11 cellular contexts compared by ENCODE assay signal in genomic region chr11:36441610-36442208, GRCh38.
A peak's percentile ranks its signal among the peaks of the same experiment; 100 is the strongest.
DNase-seq lines count a peak whose midpoint lies in the region; ATAC-seq and TF ChIP-seq lines count a peak whose summit lies in the region.
"Had no signal": no experiment of that assay in that cellular context is flagged by ENCODE, and none has a peak within 500 bp of the region (broad histone marks: within the 10 kb centered on the region; RNA-seq: fewer than 3 reads in every experiment).

No MANE protein-coding gene starts in this region.

- TF ChIP-seq CTCF in mucosa of descending colon (IDR thresholded peaks at IDR 0.05): no peak

- ATAC-seq in HG02571 (IDR thresholded peaks at IDR 0.05; ENCODE audit: unreplicated experiment) (peak; percentile 97), HG03442 (IDR thresholded peaks at IDR 0.05; ENCODE audit: unreplicated experiment) (peak; percentile 98), mucosa of descending colon (no peak)
- ATAC-seq: T-cell had no signal

- intact Hi-C loops in mucosa of descending colon (cut with DNase I, micrococcal nuclease): no loop called here

- peaks cover 8% of the 10 kb centered on the region for H3K36me3 ChIP-seq in mucosa of descending colon (ENCODE audit: low read depth)

- H3K9me3 ChIP-seq in mucosa of descending colon: no peaks in the 10 kb centered on the region

- DNase-seq in stimulated activated CD4-positive, alpha-beta T cell treated with anti-CD3 and anti-CD28 coated beads, Interleukin-15, amount 100 ng/mL, for 24 hours: peak; percentile 15
- DNase-seq in stimulated activated CD4-positive, alpha-beta T cell treated with anti-CD3 and anti-CD28 coated beads, Interleukin-4, amount 100 ng/mL, for 1 hour: no peak
- DNase-seq in cerebellar nuclear complex (lab: John Stamatoyannopoulos, UW) (no peak), NCI-H2227 treated with DMSO at 0.1 percent for 48 hours (lab: John Stamatoyannopoulos, UW) (no peak), SW480 (ENCODE audit: low spot score) (no peak), mucosa of descending colon (no peak)
- DNase-seq: cortex of kidney, NCI-H446 treated with DMSO at 0.1 percent for 48 hours, T-cell had no signal

- H3K4me3 ChIP-seq in mucosa of descending colon: no peak overlapping the region

- H3K4me1 ChIP-seq in mucosa of descending colon (ENCODE audit: low read depth): no peaks in the 10 kb centered on the region
